2 cellular contexts compared by ENCODE assay signal in genomic region chr16:22842031-22842430, GRCh38. TPM values are rescaled to one million over a fixed set of nuclear protein-coding genes. Genes with fewer than 3 reads are reported as not detected.
"Had no signal": no experiment of that assay in that cellular context is flagged by ENCODE, and none has a peak within 500 bp of the region (broad histone marks: within the 10 kb centered on the region; RNA-seq: fewer than 3 reads in every experiment).

No MANE protein-coding gene starts in this region.

RNA-seq across cellular contexts. Expression of gene HS3ST2, which starts 28.1 kb away (rescaled TPM):
- total RNA-seq: LHCN-M2, M059J had no signal
